Comparison of ENCODE assay signal across 22 cellular contexts in the genomic region with DNA sequence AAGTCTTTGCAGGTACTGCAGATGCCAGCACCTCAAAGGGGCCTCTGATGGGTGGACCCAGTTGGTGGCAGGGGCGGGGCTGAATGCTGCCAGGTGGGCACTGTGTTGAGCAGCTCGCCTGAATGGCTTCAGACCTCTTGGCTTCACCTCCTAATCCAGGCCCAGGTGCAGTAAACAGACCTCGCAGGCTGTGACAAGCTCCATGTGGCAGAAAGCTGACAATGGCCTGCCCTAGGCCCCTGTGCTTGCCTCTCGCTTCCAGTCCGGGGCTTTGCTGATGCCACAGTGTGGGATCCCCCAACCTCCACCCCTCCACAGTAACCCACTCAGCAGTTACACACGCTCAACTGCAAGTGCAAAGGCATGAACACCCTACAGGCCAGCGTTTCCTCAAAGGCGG. TPM values are rescaled to one million over a fixed set of nuclear protein-coding genes. Genes with fewer than 3 reads are reported as not detected.
"Had no signal": no experiment of that assay in that cellular context is flagged by ENCODE, and none has a peak within 500 bp of the region (broad histone marks: within the 10 kb centered on the region; RNA-seq: fewer than 3 reads in every experiment).

No MANE protein-coding gene starts in this region.

- ATAC-seq: activated CD4-positive, alpha-beta T cell treated with anti-CD3 and anti-CD28 coated beads for 36 hours; heart right ventricle; left cardiac atrium; naive thymus-derived CD8-positive, alpha-beta T cell; pancreas; sciatic nerve; stimulated activated memory B cell treated with anti-CD40 and anti-IgM and Interleukin-4, amounts not matched to agents 10 μg/mL and 1 μg/mL and 100 μg/mL, for 72 hours had no signal

- H3K9me3 ChIP-seq: esophagus squamous epithelium, heart right ventricle, neutrophil, pancreas, thyroid gland had no signal

- H3K27me3 ChIP-seq: cardiac muscle cell, pancreas, thyroid gland had no signal

- H3K4me3 Mint-ChIP-seq: activated CD4-positive, alpha-beta T cell treated with anti-CD3 and anti-CD28 coated beads for 36 hours; activated naive CD8-positive, alpha-beta T cell; naive thymus-derived CD8-positive, alpha-beta T cell; stimulated activated memory B cell treated with anti-CD40 and anti-IgM and Interleukin-4, amounts not matched to agents 10 μg/mL and 1 μg/mL and 100 μg/mL, for 72 hours; T-helper 2 cell treated with Interferon-gamma antibody and Interleukin-4, amounts not matched to agents 5 μg/mL and 100 μg/mL, for 36 hours had no signal

- DNase-seq: activated CD4-positive, alpha-beta T cell treated with anti-CD3 and anti-CD28 coated beads for 36 hours; activated CD4-positive, alpha-beta T cell treated with anti-CD3 and anti-CD28 coated beads, Interleukin-2, amount 50 U/mL, for 48 hours; dermis blood vessel endothelial cell; effector memory CD4-positive, alpha-beta T cell; esophagus squamous epithelium; heart right ventricle; left cardiac atrium; stimulated activated CD4-positive, alpha-beta T cell treated with anti-CD3 and anti-CD28 coated beads, Interleukin-4, amount 100 ng/mL, for 4 hours; thyroid gland had no signal

- H3K9me3 Mint-ChIP-seq: stimulated activated memory B cell treated with anti-CD40 and anti-IgM and Interleukin-4, amounts not matched to agents 10 μg/mL and 1 μg/mL and 100 μg/mL, for 72 hours; T-helper 2 cell treated with Interferon-gamma antibody and Interleukin-4, amounts not matched to agents 5 μg/mL and 100 μg/mL, for 36 hours had no signal

- H3K27ac ChIP-seq: cardiac muscle cell, esophagus squamous epithelium, heart right ventricle, neutrophil, pancreas, thyroid gland had no signal

- H3K36me3 ChIP-seq: cardiac muscle cell, esophagus squamous epithelium, heart right ventricle, neutrophil, pancreas, thyroid gland had no signal

- H3K36me3 Mint-ChIP-seq: activated naive CD8-positive, alpha-beta T cell; naive thymus-derived CD8-positive, alpha-beta T cell; stimulated activated memory B cell treated with anti-CD40 and anti-IgM and Interleukin-4, amounts not matched to agents 10 μg/mL and 1 μg/mL and 100 μg/mL, for 72 hours had no signal

- H3K27ac Mint-ChIP-seq: activated CD4-positive, alpha-beta T cell treated with anti-CD3 and anti-CD28 coated beads for 36 hours; activated naive CD8-positive, alpha-beta T cell; naive thymus-derived CD8-positive, alpha-beta T cell; stimulated activated memory B cell treated with anti-CD40 and anti-IgM and Interleukin-4, amounts not matched to agents 10 μg/mL and 1 μg/mL and 100 μg/mL, for 72 hours; T-helper 2 cell treated with Interferon-gamma antibody and Interleukin-4, amounts not matched to agents 5 μg/mL and 100 μg/mL, for 36 hours had no signal

- H3K4me3 ChIP-seq: cardiac muscle cell, esophagus squamous epithelium, heart right ventricle, pancreas, smooth muscle cell, thyroid gland had no signal

RNA-seq across cellular contexts. Expression of a gene that starts 9.4 kb away (rescaled TPM):
- total RNA-seq: activated CD4-positive, alpha-beta T cell treated with anti-CD3 and anti-CD28 coated beads for 36 hours; cardiac muscle cell; dermis blood vessel endothelial cell; esophagus squamous epithelium; heart right ventricle; left cardiac atrium; lower leg skin; mesenteric fat pad; naive thymus-derived CD8-positive, alpha-beta T cell; pancreas; sciatic nerve; smooth muscle cell; subcutaneous adipose tissue; thyroid gland; urinary bladder had no signal
- polyA plus RNA-seq: cardiac muscle cell; heart right ventricle; naive thymus-derived CD8-positive, alpha-beta T cell; smooth muscle cell; urinary bladder had no signal
